In the genomic region with DNA sequence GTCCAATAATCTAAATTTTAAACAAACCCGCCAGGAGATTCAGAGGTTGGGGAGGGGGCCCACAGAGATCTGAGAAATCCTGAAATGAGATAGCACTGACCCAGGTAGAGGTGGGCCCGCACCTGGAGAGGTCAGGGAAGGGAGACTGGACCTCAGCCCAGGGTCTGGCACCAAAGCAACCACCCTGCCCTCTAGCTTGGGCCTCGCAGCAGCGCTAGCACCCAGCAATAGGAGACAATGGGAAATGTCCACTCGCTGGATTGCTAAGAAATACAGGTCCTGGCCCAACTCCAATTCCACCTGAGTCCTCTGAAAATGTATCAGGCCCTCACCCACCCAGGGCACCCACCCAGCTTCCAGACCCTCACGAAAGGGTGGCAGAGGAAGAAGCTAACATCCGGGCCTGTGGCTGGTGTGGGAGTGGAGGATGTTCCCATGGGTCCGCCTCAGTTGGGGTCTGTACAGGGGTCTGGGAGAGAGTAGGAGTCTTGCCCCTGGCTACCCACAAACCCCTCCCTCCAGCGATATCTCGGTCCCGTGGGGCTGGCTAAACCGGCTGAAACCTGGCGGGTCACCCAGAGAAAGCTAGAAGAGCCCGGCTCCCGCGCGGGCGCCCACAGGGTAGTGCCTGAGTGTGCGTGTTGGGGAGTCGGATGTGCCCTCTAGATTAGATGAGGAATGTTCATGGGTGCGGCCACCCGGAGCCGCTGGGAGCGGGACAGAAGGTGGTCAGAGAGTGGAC, we compare ENCODE assay signal across 9 cellular contexts. TPM values are rescaled to one million over a fixed set of nuclear protein-coding genes. Genes with fewer than 3 reads are reported as not detected.
DNase-seq lines count a peak whose midpoint lies in the region; ATAC-seq and TF ChIP-seq lines count a peak whose summit lies in the region.
"Had no signal": no experiment of that assay in that cellular context is flagged by ENCODE, and none has a peak within 500 bp of the region (broad histone marks: within the 10 kb centered on the region; RNA-seq: fewer than 3 reads in every experiment).

No MANE protein-coding gene starts in this region.

- peak overlapping the region; percentile 47 to 84 (median 82) for H3K27ac ChIP-seq in body of pancreas

- ATAC-seq in body of pancreas (peak; percentile 53), GM18868 (IDR thresholded peaks at IDR 0.05; ENCODE audit: unreplicated experiment) (no peak)
- no peak for ATAC-seq in stimulated activated memory B cell treated with anti-CD40 and anti-IgM and Interleukin-4, amounts not matched to agents 10 μg/mL and 1 μg/mL and 100 μg/mL, for 72 hours

- peak overlapping the region in 3 of 4 donors; percentile 41 to 90 (median 82) for H3K4me3 Mint-ChIP-seq in IgD-negative memory B cell
- H3K4me3 Mint-ChIP-seq in stimulated activated memory B cell treated with anti-CD40 and anti-IgM and Interleukin-4, amounts not matched to agents 10 μg/mL and 1 μg/mL and 100 μg/mL, for 72 hours: peak overlapping the region; percentile 76

- H3K27me3 Mint-ChIP-seq in IgD-negative memory B cell: peaks cover 15% of the 10 kb centered on the region
- peaks cover 31% of the 10 kb centered on the region for H3K27me3 Mint-ChIP-seq in stimulated activated memory B cell treated with anti-CD40 and anti-IgM and Interleukin-4, amounts not matched to agents 10 μg/mL and 1 μg/mL and 100 μg/mL, for 72 hours

- no peak overlapping the region for H3K27ac Mint-ChIP-seq in IgD-negative memory B cell
- no peak overlapping the region for H3K27ac Mint-ChIP-seq in stimulated activated memory B cell treated with anti-CD40 and anti-IgM and Interleukin-4, amounts not matched to agents 10 μg/mL and 1 μg/mL and 100 μg/mL, for 72 hours

- no peaks in the 10 kb centered on the region for H3K9me3 Mint-ChIP-seq in IgD-negative memory B cell
- no peaks in the 10 kb centered on the region for H3K9me3 Mint-ChIP-seq in stimulated activated memory B cell treated with anti-CD40 and anti-IgM and Interleukin-4, amounts not matched to agents 10 μg/mL and 1 μg/mL and 100 μg/mL, for 72 hours

- H3K36me3 Mint-ChIP-seq in IgD-negative memory B cell: no peaks in the 10 kb centered on the region
- H3K36me3 Mint-ChIP-seq in stimulated activated memory B cell treated with anti-CD40 and anti-IgM and Interleukin-4, amounts not matched to agents 10 μg/mL and 1 μg/mL and 100 μg/mL, for 72 hours: no peaks in the 10 kb centered on the region

- DNase-seq in body of pancreas: peak; percentile 50 to 68 (median 55)
- DNase-seq in left kidney (ENCODE audit: low read depth, low spot score): peak; percentile 43
- no peak for DNase-seq in activated CD8-positive, alpha-beta memory T cell treated with anti-CD3 and anti-CD28 coated beads, Interleukin-2, amount 50 U/mL, for 4 hours
- no peak for DNase-seq in AG08396 (ENCODE audit: low spot score)
- no peak for DNase-seq in middle frontal gyrus (ENCODE audit: extremely low spot score, low spot score)
- DNase-seq: NCI-H1092 had no signal

- 15 to 20% methylated on average over 20 to 24 of the region's 24 CpGs for WGBS in body of pancreas, 2 donors

- peak overlapping the region; percentile 80 to 90 for H3K4me3 ChIP-seq in body of pancreas

- TF ChIP-seq CTCF in body of pancreas (IDR thresholded peaks at IDR 0.05): peak in 2 of 7 experiments; percentile 26 to 27

- peak in 2 of 3 donors; percentile 51 to 63 for TF ChIP-seq POLR2A in body of pancreas (IDR thresholded peaks at IDR 0.05)

- peaks cover 0 to 3% (median 1%) of the 10 kb centered on the region in 3 donors for H3K4me1 Mint-ChIP-seq in IgD-negative memory B cell
- H3K4me1 Mint-ChIP-seq in stimulated activated memory B cell treated with anti-CD40 and anti-IgM and Interleukin-4, amounts not matched to agents 10 μg/mL and 1 μg/mL and 100 μg/mL, for 72 hours: peaks cover 14% of the 10 kb centered on the region

- H3K4me1 ChIP-seq in body of pancreas: peaks cover 52% of the 10 kb centered on the region

- H3K27me3 ChIP-seq in body of pancreas: no peaks in the 10 kb centered on the region

- H3K36me3 ChIP-seq in body of pancreas (replicated peaks in 1 of 2; ENCODE audit: insufficient read depth in 1 of 2, low read depth in 2 of 2): no peaks in the 10 kb centered on the region

- H3K9me3 ChIP-seq in body of pancreas: no peaks in the 10 kb centered on the region

- intact Hi-C loops in body of pancreas (cut with DNase I): no loop called here

RNA-seq across cellular contexts. Expression of a gene that starts 1.1 kb away (rescaled TPM):
- polyA plus RNA-seq in IgD-negative memory B cell: 1.1 TPM
- total RNA-seq in body of pancreas: 10 to 100 TPM; 32.9 to 43.2 TPM

RNA-seq across cellular contexts. Expression of a gene that starts 38.3 kb away (rescaled TPM):
- 108 TPM for polyA plus RNA-seq in IgD-negative memory B cell
- total RNA-seq in body of pancreas: 10 to 100 TPM; 15.8 to 21.5 TPM

Comparison
In these comparisons a context has a peak if more than half of its experiments do, and no peak if none do; other contexts are left out.
1. DNase-seq: peak in body of pancreas (4 of 4) and left kidney (single experiment); none in activated CD8-positive, alpha-beta memory T cell treated with anti-CD3 and anti-CD28 coated beads, Interleukin-2, amount 50 U/mL, for 4 hours (single experiment), AG08396 (single experiment) and middle frontal gyrus (single experiment).